2 cellular contexts compared by ENCODE assay signal in genomic region chr12:124953689-124954405, GRCh38.
TF ChIP-seq lines count a peak whose summit lies in the region.

No MANE protein-coding gene starts in this region.

TF ChIP-seq in SK-N-SH, 30 proteins besides CTCF, POLR2A, EP300 and RAD21 (continued from another document):
- TF ChIP-seq REST (IDR thresholded peaks at IDR 0.05; ENCODE audit: low read depth, low read length) (no peak), TCF12 (IDR thresholded peaks at IDR 0.05) (no peak), EZH2phosphoT487 (IDR thresholded peaks at IDR 0.05; ENCODE audit: borderline replicate concordance, low read depth) (no peak), YY1 (IDR thresholded peaks at IDR 0.05; ENCODE audit: low read depth) (no peak), RCOR1 (IDR thresholded peaks at IDR 0.05; ENCODE audit: low read length) (no peak), CHD2 (IDR thresholded peaks at IDR 0.05; ENCODE audit: low read length, partially characterized antibody) (no peak), IRF3 (IDR thresholded peaks at IDR 0.05; ENCODE audit: low read depth, low read length) (no peak)

TF ChIP-seq in SK-N-SH treated with all-trans-retinoic acid at 6 μM for 48 hours, 23 proteins besides CTCF, POLR2A, EP300 and RAD21 (continued from another document):
- TF ChIP-seq GLIS3 (CRISPR knock-in tag; IDR thresholded peaks at IDR 0.05): no peak
